In the genomic region with DNA sequence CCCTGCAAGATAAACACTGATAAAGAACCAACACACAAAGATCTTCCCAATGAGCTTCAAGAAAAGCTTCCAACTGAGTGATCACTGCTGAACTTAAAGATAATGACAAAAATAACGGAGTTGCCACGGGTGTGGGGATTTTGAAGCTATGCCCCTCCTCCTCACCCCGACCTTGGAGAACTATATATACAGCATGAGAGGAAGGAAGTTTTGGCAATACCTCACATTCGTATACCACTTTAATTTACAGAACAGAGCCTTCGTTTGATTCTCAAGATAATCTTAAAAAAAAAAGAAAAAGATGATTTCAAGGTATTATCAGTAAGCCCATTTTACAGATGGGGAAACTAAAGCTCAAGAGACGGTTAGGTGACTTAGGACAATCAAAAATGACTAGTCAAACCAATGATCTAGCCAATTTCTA, we compare ENCODE assay signal across 8 cellular contexts. TPM values are rescaled to one million over a fixed set of nuclear protein-coding genes. Genes with fewer than 3 reads are reported as not detected.
A peak's percentile ranks its signal among the peaks of the same experiment; 100 is the strongest.
DNase-seq lines count a peak whose midpoint lies in the region; ATAC-seq, FAIRE-seq and TF ChIP-seq lines count a peak whose summit lies in the region.

No MANE protein-coding gene starts in this region.

- H3K9me3 ChIP-seq in OCI-LY3 (ENCODE audit: insufficient read depth, low read length), result no peaks in the 10 kb centered on the region
- no peaks in the 10 kb centered on the region for H3K9me3 ChIP-seq in osteoblast (ENCODE audit: low read depth, low read length)

- peaks cover 0 to 8% of the 10 kb centered on the region in 2 donors for H3K9me3 Mint-ChIP-seq in effector memory CD8-positive, alpha-beta T cell

- FAIRE-seq in GM12891 (lab: Jason Lieb, UNC), result peak; percentile 26

- peak overlapping the region; percentile 96 to 100 for H3K27ac Mint-ChIP-seq in effector memory CD8-positive, alpha-beta T cell

- peak; percentile 13 for ATAC-seq in effector memory CD8-positive, alpha-beta T cell (replicated peaks)
- ATAC-seq in HG02623 (IDR thresholded peaks at IDR 0.05; ENCODE audit: unreplicated experiment) (no peak), GM19351 (IDR thresholded peaks at IDR 0.05; ENCODE audit: unreplicated experiment) (no peak)

- H3K27ac ChIP-seq in OCI-LY3 (ENCODE audit: low read length) (peak overlapping the region; percentile 64), osteoblast (ENCODE audit: low read depth, low read length) (peak overlapping the region; percentile 93)

- H4K20me1 ChIP-seq in OCI-LY3 (ENCODE audit: insufficient read depth, low read length) (no peaks in the 10 kb centered on the region), osteoblast (ENCODE audit: insufficient read depth, low read length) (no peaks in the 10 kb centered on the region)

- peaks cover 15% of the 10 kb centered on the region for H3K4me1 ChIP-seq in OCI-LY3 (ENCODE audit: low read length)
- peaks cover 30% of the 10 kb centered on the region for H3K4me1 ChIP-seq in osteoblast (ENCODE audit: insufficient read depth, low read length)

- H3K4me2 ChIP-seq in OCI-LY3 (ENCODE audit: low read length) (peak overlapping the region; percentile 89), osteoblast (ENCODE audit: insufficient read depth, low read length) (peak overlapping the region; percentile 87)

- H3K79me2 ChIP-seq in OCI-LY3 (ENCODE audit: low read length) (peaks cover 34% of the 10 kb centered on the region), osteoblast (ENCODE audit: insufficient read depth, low read length) (peaks cover 31% of the 10 kb centered on the region)

- H3K4me3 ChIP-seq in OCI-LY3 (ENCODE audit: low read length) (peak overlapping the region; percentile 89), osteoblast (ENCODE audit: insufficient read depth, low read length) (peak overlapping the region; percentile 90)

- H3K9ac ChIP-seq in OCI-LY3 (ENCODE audit: low read length), result peak overlapping the region; percentile 88

- H3K4me3 Mint-ChIP-seq in effector memory CD8-positive, alpha-beta T cell, result peak overlapping the region; percentile 92 to 97

- H2AFZ ChIP-seq in OCI-LY3 (ENCODE audit: low read depth, low read length) (no peak overlapping the region; the same call in 1 of the 2 replicates), osteoblast (ENCODE audit: low read length) (peak overlapping the region; percentile 93)

- DNase-seq in GM12891 (ENCODE audit: insufficient read length, low spot score), result no peak
- DNase-seq in effector memory CD8-positive, alpha-beta T cell, result peak in 1 of 3 experiments; percentile 7
- DNase-seq in osteoblast (ENCODE audit: insufficient read length, low spot score, missing footprints), result peak; percentile 49
- DNase-seq in HCEC 1CT, result no peak
- no peak for DNase-seq in NCI-H2081 treated with DMSO at 0.1 percent for 48 hours (lab: John Stamatoyannopoulos, UW)

- H3K27me3 ChIP-seq in OCI-LY3 (ENCODE audit: low read depth, low read length) (no peaks in the 10 kb centered on the region), osteoblast (ENCODE audit: insufficient read depth, low read length) (no peaks in the 10 kb centered on the region)

- H3K36me3 ChIP-seq in OCI-LY3 (replicated peaks; ENCODE audit: low read depth, low read length), result peaks cover 5% of the 10 kb centered on the region
- H3K36me3 ChIP-seq in osteoblast (ENCODE audit: insufficient read depth, low read length), result peaks cover 6% of the 10 kb centered on the region

- H3K27me3 Mint-ChIP-seq in effector memory CD8-positive, alpha-beta T cell, result no peaks in the 10 kb centered on the region

- TF ChIP-seq POLR2A in GM12891 (IDR thresholded peaks at IDR 0.05; ENCODE audit: low read depth, low read length), result no peak; the same call in 1 of the 2 replicates

- TF ChIP-seq CTCF in OCI-LY3 (IDR thresholded peaks at IDR 0.05; ENCODE audit: low read depth, low read length) (no peak), osteoblast (IDR thresholded peaks at IDR 0.05; ENCODE audit: extremely low read depth, low read depth, low read length) (no peak)

- peaks cover 35% of the 10 kb centered on the region for H3K36me3 Mint-ChIP-seq in effector memory CD8-positive, alpha-beta T cell (ENCODE audit: insufficient read depth)

- peaks cover 33 to 35% of the 10 kb centered on the region in 2 donors for H3K4me1 Mint-ChIP-seq in effector memory CD8-positive, alpha-beta T cell (ENCODE audit: low read depth in 2 of 2)

TF ChIP-seq in GM12891, 5 proteins besides CTCF, POLR2A, EP300 and RAD21:
- no peak for TF ChIP-seq POU2F2 (IDR thresholded peaks at IDR 0.05; ENCODE audit: low read depth, low read length)
- no peak for TF ChIP-seq PAX5 (IDR thresholded peaks at IDR 0.05; ENCODE audit: insufficient read depth, low read length, severe bottlenecking)
- no peak for TF ChIP-seq POLR2AphosphoS5 (IDR thresholded peaks at IDR 0.05; ENCODE audit: low read depth, low read length)
- TF ChIP-seq SPI1 (IDR thresholded peaks at IDR 0.05; ENCODE audit: low read depth, low read length), result no peak
- TF ChIP-seq TAF1 (IDR thresholded peaks at IDR 0.05; ENCODE audit: low read depth, low read length), result no peak

RNA-seq across cellular contexts. Expression of gene NEK9, which starts 0.7 kb away (rescaled TPM):
- 39.9 TPM for polyA plus RNA-seq in GM12891 (2012; ENCODE audit: low read depth, missing spikeins)
- total RNA-seq in osteoblast, result 42.7 and 44.5 TPM in 2 replicates

RNA-seq across cellular contexts. Expression of gene TMED10, which starts 50.3 kb away (rescaled TPM):
- polyA plus RNA-seq in GM12891 (2012; ENCODE audit: low read depth, missing spikeins), result 90.2 TPM
- total RNA-seq in osteoblast, result 306 and 314 TPM in 2 replicates

RNA-seq across cellular contexts. Expression of gene ZC2HC1C, which starts 56.7 kb away (rescaled TPM):
- polyA plus RNA-seq in GM12891 (2012; ENCODE audit: low read depth, missing spikeins), result 0.59 TPM
- total RNA-seq in osteoblast, result 1.1 and 1.2 TPM in 2 replicates
